ENCODE assay signal across 1 cellular context in genomic region chr17:75289832-75290337, GRCh38.
A peak's percentile ranks its signal among the peaks of the same experiment; 100 is the strongest.
TF ChIP-seq lines count a peak whose summit lies in the region.

No MANE protein-coding gene starts in this region.

TF ChIP-seq in K562, 482 proteins besides CTCF, POLR2A, EP300 and RAD21 (continued from another document and continues in another):
- no peak for TF ChIP-seq E2F1 (CRISPR knock-in tag; IDR thresholded peaks at IDR 0.05)
- no peak for TF ChIP-seq NCOA4 (IDR thresholded peaks at IDR 0.05; ENCODE audit: partially characterized antibody)
- no peak for TF ChIP-seq CBX5 (IDR thresholded peaks at IDR 0.05; ENCODE audit: borderline replicate concordance, low read depth)
- no peak for TF ChIP-seq ZNF586 (CRISPR knock-in tag; conservative IDR thresholded peaks at IDR 0.05)
- TF ChIP-seq ELF4 (CRISPR knock-in tag; IDR thresholded peaks at IDR 0.05), result no peak
- TF ChIP-seq POLR2B (IDR thresholded peaks at IDR 0.05; ENCODE audit: low read depth, partially characterized antibody), result peak; percentile 15
- no peak for TF ChIP-seq KLF13 (tag; IDR thresholded peaks at IDR 0.05; ENCODE audit: borderline replicate concordance, low read depth)
- no peak for TF ChIP-seq ZNF184 (CRISPR knock-in tag; IDR thresholded peaks at IDR 0.05)
- TF ChIP-seq CBFB (CRISPR knock-in tag; IDR thresholded peaks at IDR 0.05), result no peak
- TF ChIP-seq HDAC3 (IDR thresholded peaks at IDR 0.05; ENCODE audit: borderline replicate concordance, partially characterized antibody), result no peak
- no peak for TF ChIP-seq RFX7 (CRISPR knock-in tag; IDR thresholded peaks at IDR 0.05)
- no peak for TF ChIP-seq ZMIZ1 (IDR thresholded peaks at IDR 0.05; ENCODE audit: low read depth in 2 of 2, low read length in 2 of 2)
- 0 out of 2 replicates have a peak, but pooled peaks have one; percentile 47 for TF ChIP-seq ATF1 (CRISPR knock-in tag; IDR thresholded peaks at IDR 0.05)
- peak; percentile 90 for TF ChIP-seq ATF1 (tag; IDR thresholded peaks at IDR 0.05)
- TF ChIP-seq ZHX1 (conservative IDR thresholded peaks at IDR 0.05; ENCODE audit: low read length), result no peak
- no peak for TF ChIP-seq KLF6 (CRISPR knock-in tag; IDR thresholded peaks at IDR 0.05; ENCODE audit: borderline replicate concordance)
- no peak; the same call in 1 of the 2 replicates for TF ChIP-seq SUPT5H (IDR thresholded peaks at IDR 0.05)
- no peak for TF ChIP-seq RBM39 (optimal IDR thresholded peaks at IDR 0.05; ENCODE audit: low read depth, low read length)
- TF ChIP-seq EP400 (IDR thresholded peaks at IDR 0.05), result peak; percentile 33; the same call in 1 of the 2 replicates
- no peak for TF ChIP-seq ZFP1 (CRISPR knock-in tag; IDR thresholded peaks at IDR 0.05)
- TF ChIP-seq PHF8 (IDR thresholded peaks at IDR 0.05; ENCODE audit: borderline replicate concordance, low read length), result no peak; the same call in 1 of the 2 replicates
- no peak for TF ChIP-seq CHD4 (IDR thresholded peaks at IDR 0.05; ENCODE audit: insufficient read depth, insufficient replicate concordance, low read depth, low read length, poor library complexity, severe bottlenecking)
- TF ChIP-seq E2F4 (CRISPR knock-in tag; IDR thresholded peaks at IDR 0.05; ENCODE audit: low read depth), result no peak
- no peak for TF ChIP-seq RB1 (IDR thresholded peaks at IDR 0.05; ENCODE audit: low read depth)
- no peak for TF ChIP-seq TSHZ1 (CRISPR knock-in tag; IDR thresholded peaks at IDR 0.05)
- no peak for TF ChIP-seq THRAP3 (IDR thresholded peaks at IDR 0.05; ENCODE audit: borderline replicate concordance)
- no peak for TF ChIP-seq PTBP1 (IDR thresholded peaks at IDR 0.05; ENCODE audit: low read depth, low read length)
- 0 out of 2 replicates have a peak, but pooled peaks have one; percentile 63 for TF ChIP-seq ZNF445 (CRISPR knock-in tag; IDR thresholded peaks at IDR 0.05; ENCODE audit: low read depth)
- TF ChIP-seq ARID2 (IDR thresholded peaks at IDR 0.05), result no peak
- TF ChIP-seq SIX5 (IDR thresholded peaks at IDR 0.05; ENCODE audit: borderline replicate concordance in 1 of 2, insufficient read depth in 1 of 2, low read depth in 1 of 2, low read length in 2 of 2), result no peak
- no peak for TF ChIP-seq ARHGAP35 (IDR thresholded peaks at IDR 0.05; ENCODE audit: partially characterized antibody)
- no peak for TF ChIP-seq BMI1 (IDR thresholded peaks at IDR 0.05; ENCODE audit: low read length)
- TF ChIP-seq SMARCE1 (IDR thresholded peaks at IDR 0.05), result peak; percentile 77
- TF ChIP-seq ZNF274 (IDR thresholded peaks at IDR 0.05; ENCODE audit: borderline replicate concordance, low read depth, low read length), result no peak
- TF ChIP-seq ZNF133 (CRISPR knock-in tag; IDR thresholded peaks at IDR 0.05), result no peak
- no peak for TF ChIP-seq TAF15 (IDR thresholded peaks at IDR 0.05; ENCODE audit: low read depth, low read length)
- TF ChIP-seq ZBTB8A (IDR thresholded peaks at IDR 0.05; ENCODE audit: partially characterized antibody), result no peak
- TF ChIP-seq RNF219 (CRISPR knock-in tag; IDR thresholded peaks at IDR 0.05), result no peak
- no peak for TF ChIP-seq CCAR2 (IDR thresholded peaks at IDR 0.05; ENCODE audit: low read depth, low read length)
- TF ChIP-seq ZNF277 (CRISPR knock-in tag; IDR thresholded peaks at IDR 0.05; ENCODE audit: borderline replicate concordance), result no peak
- TF ChIP-seq ZNF644 (tag; IDR thresholded peaks at IDR 0.05; ENCODE audit: low read depth), result no peak
